ENCODE assay signal across 11 cellular contexts in genomic region chr1:54334996-54335395, GRCh38.
DNase-seq lines count a peak whose midpoint lies in the region; ATAC-seq and TF ChIP-seq lines count a peak whose summit lies in the region.
"Had no signal": no experiment of that assay in that cellular context is flagged by ENCODE, and none has a peak within 500 bp of the region (broad histone marks: within the 10 kb centered on the region; RNA-seq: fewer than 3 reads in every experiment).

No MANE protein-coding gene starts in this region.

- peaks cover 19% of the 10 kb centered on the region for H3K36me3 Mint-ChIP-seq in stimulated activated effector memory CD8-positive, alpha-beta T cell treated with anti-CD3 and anti-CD28 coated beads, Interleukin-12 subunit alpha, Interleukin-12 subunit beta, amount 100 ng/mL, for 72 hours
- no peaks in the 10 kb centered on the region for H3K36me3 Mint-ChIP-seq in stimulated activated naive B cell treated with anti-CD40 and anti-IgM and Interleukin-4, amounts not matched to agents 10 μg/mL and 1 μg/mL and 100 μg/mL, for 72 hours

- H3K27me3 ChIP-seq in right lobe of liver, result no peaks in the 10 kb centered on the region
- H3K27me3 ChIP-seq: testis had no signal

- no peaks in the 10 kb centered on the region for H3K9me3 Mint-ChIP-seq in stimulated activated effector memory CD8-positive, alpha-beta T cell treated with anti-CD3 and anti-CD28 coated beads, Interleukin-12 subunit alpha, Interleukin-12 subunit beta, amount 100 ng/mL, for 72 hours
- no peaks in the 10 kb centered on the region for H3K9me3 Mint-ChIP-seq in stimulated activated naive B cell treated with anti-CD40 and anti-IgM and Interleukin-4, amounts not matched to agents 10 μg/mL and 1 μg/mL and 100 μg/mL, for 72 hours

- H3K4me3 ChIP-seq in HFF-Myc (replicated peaks; ENCODE audit: low read depth, low read length) (peak overlapping the region; percentile 36), right lobe of liver (no peak overlapping the region)
- H3K4me3 ChIP-seq: testis had no signal

- intact Hi-C loops in right lobe of liver (cut with DNase I), result no loop called here

- no peak overlapping the region for H3K4me3 Mint-ChIP-seq in stimulated activated effector memory CD8-positive, alpha-beta T cell treated with anti-CD3 and anti-CD28 coated beads, Interleukin-12 subunit alpha, Interleukin-12 subunit beta, amount 100 ng/mL, for 72 hours
- H3K4me3 Mint-ChIP-seq in stimulated activated naive B cell treated with anti-CD40 and anti-IgM and Interleukin-4, amounts not matched to agents 10 μg/mL and 1 μg/mL and 100 μg/mL, for 72 hours, result no peak overlapping the region

- no peak for TF ChIP-seq CTCF in HFF-Myc (IDR thresholded peaks at IDR 0.05; ENCODE audit: low read depth, low read length, missing control alignments)
- TF ChIP-seq CTCF in right lobe of liver (IDR thresholded peaks at IDR 0.05), result no peak

- WGBS in right lobe of liver (ENCODE audit: insufficient coverage, low coverage, low lambda C conversion rate, missing lambda C conversion rate), result 76% methylated on average over 3 of the region's 5 CpGs

- DNase-seq in HFF-Myc (ENCODE audit: extremely low read depth, low read depth) (peak; percentile 52), dedifferentiated amniotic fluid mesenchymal stem cell (ENCODE audit: extremely low spot score) (peak; percentile 81), right lobe of liver (no peak), GM19240 (ENCODE audit: insufficient read length, low spot score) (no peak)
- no peak for DNase-seq in stimulated activated effector memory CD8-positive, alpha-beta T cell treated with anti-CD3 and anti-CD28 coated beads, Interleukin-12 subunit alpha, Interleukin-12 subunit beta, amount 100 ng/mL, for 72 hours (ENCODE audit: low spot score in 2 of 2)
- DNase-seq in stimulated activated naive B cell treated with anti-CD40 and anti-IgM and Interleukin-4, amounts not matched to agents 10 μg/mL and 1 μg/mL and 100 μg/mL, for 72 hours, result no peak
- DNase-seq: GDM1, retina had no signal

- no peaks in the 10 kb centered on the region for H3K9me3 ChIP-seq in right lobe of liver
- H3K9me3 ChIP-seq: testis had no signal

- H3K27ac ChIP-seq in right lobe of liver, result peak overlapping the region in 2 of 3 donors; percentile 55 to 56

- ATAC-seq in right lobe of liver (no peak), GM21526 (IDR thresholded peaks at IDR 0.05; ENCODE audit: low FRiP score, unreplicated experiment) (no peak)
- no peak for ATAC-seq in stimulated activated effector memory CD8-positive, alpha-beta T cell treated with anti-CD3 and anti-CD28 coated beads, Interleukin-12 subunit alpha, Interleukin-12 subunit beta, amount 100 ng/mL, for 72 hours
- ATAC-seq in activated CD4-positive, CD25-positive, alpha-beta regulatory T cell treated with anti-CD3 and anti-CD28 coated beads, Interleukin-2, amount 50 U/mL, for 24 hours, result no peak
- ATAC-seq in stimulated activated naive B cell treated with anti-CD40 and anti-IgM and Interleukin-4, amounts not matched to agents 10 μg/mL and 1 μg/mL and 100 μg/mL, for 72 hours (replicated peaks), result no peak

- H3K4me1 Mint-ChIP-seq in stimulated activated effector memory CD8-positive, alpha-beta T cell treated with anti-CD3 and anti-CD28 coated beads, Interleukin-12 subunit alpha, Interleukin-12 subunit beta, amount 100 ng/mL, for 72 hours, result peaks cover 79% of the 10 kb centered on the region
- peaks cover 14 to 18% of the 10 kb centered on the region in 2 donors for H3K4me1 Mint-ChIP-seq in stimulated activated naive B cell treated with anti-CD40 and anti-IgM and Interleukin-4, amounts not matched to agents 10 μg/mL and 1 μg/mL and 100 μg/mL, for 72 hours

- peak overlapping the region; percentile 45 for H3K27ac Mint-ChIP-seq in stimulated activated effector memory CD8-positive, alpha-beta T cell treated with anti-CD3 and anti-CD28 coated beads, Interleukin-12 subunit alpha, Interleukin-12 subunit beta, amount 100 ng/mL, for 72 hours
- no peak overlapping the region for H3K27ac Mint-ChIP-seq in stimulated activated naive B cell treated with anti-CD40 and anti-IgM and Interleukin-4, amounts not matched to agents 10 μg/mL and 1 μg/mL and 100 μg/mL, for 72 hours

- TF ChIP-seq POLR2A in right lobe of liver (IDR thresholded peaks at IDR 0.05), result no peak

- H3K4me1 ChIP-seq in right lobe of liver, result peaks cover 0 to 5% (median 0%) of the 10 kb centered on the region in 4 donors

- H3K36me3 ChIP-seq in right lobe of liver, result no peaks in the 10 kb centered on the region

- no peaks in the 10 kb centered on the region for H3K27me3 Mint-ChIP-seq in stimulated activated naive B cell treated with anti-CD40 and anti-IgM and Interleukin-4, amounts not matched to agents 10 μg/mL and 1 μg/mL and 100 μg/mL, for 72 hours

Comparison
In these comparisons a context has a peak if more than half of its experiments do, and no peak if none do; other contexts are left out.
1. DNase-seq: peak in HFF-Myc (single experiment) and dedifferentiated amniotic fluid mesenchymal stem cell (single experiment); none in right lobe of liver (0 of 3), stimulated activated effector memory CD8-positive, alpha-beta T cell treated with anti-CD3 and anti-CD28 coated beads, Interleukin-12 subunit alpha, Interleukin-12 subunit beta, amount 100 ng/mL, for 72 hours (0 of 2), GM19240 (single experiment) and stimulated activated naive B cell treated with anti-CD40 and anti-IgM and Interleukin-4, amounts not matched to agents 10 μg/mL and 1 μg/mL and 100 μg/mL, for 72 hours (single experiment).